ENCODE assay signal across 8 cellular contexts in genomic region chr3:147361671-147362420, GRCh38. TPM values are rescaled to one million over a fixed set of nuclear protein-coding genes. Genes with fewer than 3 reads are reported as not detected.
A peak's percentile ranks its signal among the peaks of the same experiment; 100 is the strongest.
DNase-seq lines count a peak whose midpoint lies in the region; ATAC-seq and TF ChIP-seq lines count a peak whose summit lies in the region.

No MANE protein-coding gene starts in this region.

- TF ChIP-seq POLR2A in heart left ventricle (IDR thresholded peaks at IDR 0.05) (no peak), adrenal gland (IDR thresholded peaks at IDR 0.05) (no peak)

- H3K9me3 ChIP-seq in heart left ventricle (no peaks in the 10 kb centered on the region), adrenal gland (replicated peaks in 1 of 3) (no peaks in the 10 kb centered on the region)

- no peak for ATAC-seq in heart left ventricle
- ATAC-seq in Right ventricle myocardium superior (ENCODE audit: poor library complexity), result no peak
- peak; percentile 70 for ATAC-seq in HG02623 (IDR thresholded peaks at IDR 0.05; ENCODE audit: unreplicated experiment)
- ATAC-seq in GM19328 (IDR thresholded peaks at IDR 0.05; ENCODE audit: unreplicated experiment), result no peak

- H3K36me3 ChIP-seq in heart left ventricle (no peaks in the 10 kb centered on the region), adrenal gland (replicated peaks in 1 of 2) (no peaks in the 10 kb centered on the region)

- peak in 1 of 5 donors; percentile 58 for DNase-seq in heart left ventricle
- DNase-seq in Right ventricle myocardium superior, result no peak
- peak; percentile 15 for DNase-seq in NCI-H1694 treated with DMSO at 0.1 percent for 48 hours (lab: John Stamatoyannopoulos, UW)
- peak in 3 of 7 donors; percentile 14 to 50 (median 26) for DNase-seq in adrenal gland
- DNase-seq in midbrain (lab: John Stamatoyannopoulos, UW), result peak; percentile 5
- DNase-seq in occipital lobe (lab: John Stamatoyannopoulos, UW), result no peak

- peaks cover 0 to 4% (median 0%) of the 10 kb centered on the region in 12 donors for H3K4me1 ChIP-seq in heart left ventricle
- H3K4me1 ChIP-seq in adrenal gland (replicated peaks in 1 of 2), result no peaks in the 10 kb centered on the region

- no peak overlapping the region for H3K27ac ChIP-seq in heart left ventricle
- H3K27ac ChIP-seq in adrenal gland, result no peak overlapping the region

- 11 to 15% (median 13%) methylated on average over 8 to 9 of the region's 9 CpGs for WGBS in heart left ventricle, 4 donors
- WGBS in adrenal gland, 4 donors, result 10 to 15% (median 13%) methylated on average over 9 of the region's 9 CpGs

- intact Hi-C loops in heart left ventricle (cut with DNase I), result loop anchor here in 1 of 10 donors (10.0 kb wide), 1 partner anchor 53 kb away; no protein-coding TSS in a partner anchor
- intact Hi-C loops in Right ventricle myocardium superior (cut with DNase I), result no loop called here
- intact Hi-C loops in adrenal gland (cut with DNase I), result no loop called here

- H3K27me3 ChIP-seq in heart left ventricle (peaks cover 31 to 97% (median 79%) of the 10 kb centered on the region in 9 donors), adrenal gland (peaks cover 59% of the 10 kb centered on the region)

- no peak overlapping the region for H3K4me3 ChIP-seq in heart left ventricle
- H3K4me3 ChIP-seq in adrenal gland, result no peak overlapping the region

- TF ChIP-seq CTCF in heart left ventricle (IDR thresholded peaks at IDR 0.05) (peak in 9 of 12 donors; percentile 21 to 54 (median 28)), adrenal gland (IDR thresholded peaks at IDR 0.05) (peak in 4 of 6 experiments; percentile 24 to 41 (median 30))

RNA-seq across cellular contexts. Expression of gene ZIC4, which starts 44.5 kb away (rescaled TPM):
- total RNA-seq in heart left ventricle (not detected), Right ventricle myocardium superior (not detected), adrenal gland (not detected), occipital lobe (1.2 TPM)
- polyA plus RNA-seq in heart left ventricle (not detected), adrenal gland (under 1 TPM in 1 of 3 donors, not detected in 2; 0.07 TPM)

RNA-seq across cellular contexts. Expression of gene ZIC1, which starts 47.3 kb away (rescaled TPM):
- under 1 TPM in 1 of 9 donors, not detected in 8; 0.42 TPM for total RNA-seq in heart left ventricle
- not detected for polyA plus RNA-seq in heart left ventricle
- total RNA-seq in Right ventricle myocardium superior, result not detected
- under 1 TPM in 1 of 8 donors, not detected in 7; 0.32 TPM for total RNA-seq in adrenal gland
- under 1 TPM in 2 of 3 donors, not detected in 1; 0.08 to 0.64 TPM for polyA plus RNA-seq in adrenal gland
- total RNA-seq in occipital lobe, result 15.6 TPM

Comparison
In these comparisons a context has a peak if more than half of its experiments do, and no peak if none do; other contexts are left out.
1. DNase-seq: peak in NCI-H1694 treated with DMSO at 0.1 percent for 48 hours (single experiment) and midbrain (single experiment); none in Right ventricle myocardium superior (single experiment) and occipital lobe (single experiment).
2. RNA of gene ZIC1, which starts 47.3 kb away (total RNA-seq): 15.6 TPM in occipital lobe (single experiment); 0.32 TPM in adrenal gland, 0.42 TPM in heart left ventricle and not detected in Right ventricle myocardium superior (single experiment); every median in the first group is over 10 times any median in the second.